In the genomic region with DNA sequence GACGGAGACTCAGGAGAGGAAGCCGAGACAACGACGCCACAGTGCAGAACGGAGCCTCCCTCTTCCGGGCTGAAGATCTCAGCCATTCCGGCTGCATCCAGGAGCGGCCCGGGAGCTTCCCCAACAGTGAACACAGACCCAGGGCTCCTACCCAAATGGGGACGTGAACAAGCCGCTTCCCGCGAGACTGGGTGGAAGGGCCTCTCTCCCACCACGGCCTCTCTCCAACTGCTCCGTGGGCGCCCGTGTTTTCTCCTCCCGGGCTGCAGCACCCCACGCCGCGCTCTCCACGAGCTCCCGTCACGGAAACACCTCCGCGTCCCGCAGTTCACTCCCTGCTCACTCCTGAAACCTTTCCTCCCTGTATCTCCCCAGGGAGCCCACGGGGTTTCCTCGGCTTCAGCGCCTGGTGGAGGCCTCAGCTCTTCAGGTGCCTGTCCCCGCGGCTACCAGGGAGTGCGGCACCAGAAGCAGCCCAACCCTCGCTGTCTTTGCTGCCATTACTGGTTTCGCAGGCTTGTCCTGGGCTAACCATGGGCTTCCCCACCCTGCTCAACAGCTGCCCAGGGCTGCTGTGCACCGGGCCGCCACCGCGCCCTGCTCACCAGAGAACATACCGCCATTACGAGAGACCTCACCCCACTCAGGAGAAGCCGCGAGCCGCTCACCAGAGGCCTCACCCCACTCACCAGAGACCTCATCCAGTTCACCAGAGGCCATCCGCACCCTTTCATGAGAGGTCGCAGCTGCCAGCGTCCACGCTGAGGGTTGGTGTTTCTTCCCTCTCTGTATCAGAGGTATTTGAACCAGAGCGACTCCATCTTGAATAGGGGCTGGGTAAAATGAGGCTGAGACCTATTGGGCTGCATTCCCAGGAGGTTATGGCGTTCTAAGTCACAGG, we compare ENCODE assay signal across 1 cellular context.
A peak's percentile ranks its signal among the peaks of the same experiment; 100 is the strongest.
TF ChIP-seq lines count a peak whose summit lies in the region.

No MANE protein-coding gene starts in this region.

TF ChIP-seq in K562, 482 proteins besides CTCF, POLR2A, EP300 and RAD21 (continued from another document and continues in another):
- TF ChIP-seq DDX20 (tag; IDR thresholded peaks at IDR 0.05; ENCODE audit: low read depth) (peak; percentile 98), ZNF764 (CRISPR knock-in tag; IDR thresholded peaks at IDR 0.05; ENCODE audit: low read depth) (peak; percentile 35; the same call in 1 of the 2 replicates), DPF2 (IDR thresholded peaks at IDR 0.05) (no peak), RCOR1 (IDR thresholded peaks at IDR 0.05; ENCODE audit: borderline replicate concordance in 1 of 2, low read depth in 2 of 2, low read length in 2 of 2) (no peak), ZNF561 (CRISPR knock-in tag; conservative IDR thresholded peaks at IDR 0.05) (peak; percentile 97), NFIX (CRISPR knock-in tag; IDR thresholded peaks at IDR 0.05; ENCODE audit: low read depth) (peak; percentile 68), ZNF311 (CRISPR knock-in tag; IDR thresholded peaks at IDR 0.05) (peak; percentile 100), ZNF121 (CRISPR knock-in tag; conservative IDR thresholded peaks at IDR 0.05) (no peak), BHLHE40 (IDR thresholded peaks at IDR 0.05; ENCODE audit: low read length) (no peak), MTA1 (IDR thresholded peaks at IDR 0.05; ENCODE audit: borderline replicate concordance) (no peak), PHB (CRISPR knock-in tag; IDR thresholded peaks at IDR 0.05) (0 out of 2 replicates have a peak, but pooled peaks have one; percentile 43), HSF4 (CRISPR knock-in tag; IDR thresholded peaks at IDR 0.05; ENCODE audit: borderline replicate concordance) (peak; percentile 98), SOX6 (IDR thresholded peaks at IDR 0.05) (no peak), NR2F6 (CRISPR knock-in tag; IDR thresholded peaks at IDR 0.05) (peak; percentile 99), ZNF324 (CRISPR knock-in tag; IDR thresholded peaks at IDR 0.05) (peak; percentile 98), FOXA1 (IDR thresholded peaks at IDR 0.05; ENCODE audit: borderline replicate concordance) (no peak), HDAC1 (IDR thresholded peaks at IDR 0.05) (0 out of 4 replicates have a peak, but pooled peaks of 1 of the 2 experiments have one; percentile 20), E2F3 (CRISPR knock-in tag; IDR thresholded peaks at IDR 0.05) (peak; percentile 100), ZBED1 (IDR thresholded peaks at IDR 0.05) (no peak), GATAD2A (IDR thresholded peaks at IDR 0.05) (no peak), TOE1 (IDR thresholded peaks at IDR 0.05; ENCODE audit: borderline replicate concordance) (no peak), TOE1 (CRISPR knock-in tag; IDR thresholded peaks at IDR 0.05; ENCODE audit: borderline replicate concordance, low read depth) (no peak), SMAD3 (CRISPR knock-in tag; conservative IDR thresholded peaks at IDR 0.05) (peak; percentile 99), ZKSCAN1 (IDR thresholded peaks at IDR 0.05; ENCODE audit: low read depth, low read length) (no peak)
- TF ChIP-seq, protein P1, sequence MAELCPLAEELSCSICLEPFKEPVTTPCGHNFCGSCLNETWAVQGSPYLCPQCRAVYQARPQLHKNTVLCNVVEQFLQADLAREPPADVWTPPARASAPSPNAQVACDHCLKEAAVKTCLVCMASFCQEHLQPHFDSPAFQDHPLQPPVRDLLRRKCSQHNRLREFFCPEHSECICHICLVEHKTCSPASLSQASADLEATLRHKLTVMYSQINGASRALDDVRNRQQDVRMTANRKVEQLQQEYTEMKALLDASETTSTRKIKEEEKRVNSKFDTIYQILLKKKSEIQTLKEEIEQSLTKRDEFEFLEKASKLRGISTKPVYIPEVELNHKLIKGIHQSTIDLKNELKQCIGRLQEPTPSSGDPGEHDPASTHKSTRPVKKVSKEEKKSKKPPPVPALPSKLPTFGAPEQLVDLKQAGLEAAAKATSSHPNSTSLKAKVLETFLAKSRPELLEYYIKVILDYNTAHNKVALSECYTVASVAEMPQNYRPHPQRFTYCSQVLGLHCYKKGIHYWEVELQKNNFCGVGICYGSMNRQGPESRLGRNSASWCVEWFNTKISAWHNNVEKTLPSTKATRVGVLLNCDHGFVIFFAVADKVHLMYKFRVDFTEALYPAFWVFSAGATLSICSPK (IDR thresholded peaks at IDR 0.05; ENCODE audit: borderline replicate concordance): no peak
- TF ChIP-seq, protein P2, sequence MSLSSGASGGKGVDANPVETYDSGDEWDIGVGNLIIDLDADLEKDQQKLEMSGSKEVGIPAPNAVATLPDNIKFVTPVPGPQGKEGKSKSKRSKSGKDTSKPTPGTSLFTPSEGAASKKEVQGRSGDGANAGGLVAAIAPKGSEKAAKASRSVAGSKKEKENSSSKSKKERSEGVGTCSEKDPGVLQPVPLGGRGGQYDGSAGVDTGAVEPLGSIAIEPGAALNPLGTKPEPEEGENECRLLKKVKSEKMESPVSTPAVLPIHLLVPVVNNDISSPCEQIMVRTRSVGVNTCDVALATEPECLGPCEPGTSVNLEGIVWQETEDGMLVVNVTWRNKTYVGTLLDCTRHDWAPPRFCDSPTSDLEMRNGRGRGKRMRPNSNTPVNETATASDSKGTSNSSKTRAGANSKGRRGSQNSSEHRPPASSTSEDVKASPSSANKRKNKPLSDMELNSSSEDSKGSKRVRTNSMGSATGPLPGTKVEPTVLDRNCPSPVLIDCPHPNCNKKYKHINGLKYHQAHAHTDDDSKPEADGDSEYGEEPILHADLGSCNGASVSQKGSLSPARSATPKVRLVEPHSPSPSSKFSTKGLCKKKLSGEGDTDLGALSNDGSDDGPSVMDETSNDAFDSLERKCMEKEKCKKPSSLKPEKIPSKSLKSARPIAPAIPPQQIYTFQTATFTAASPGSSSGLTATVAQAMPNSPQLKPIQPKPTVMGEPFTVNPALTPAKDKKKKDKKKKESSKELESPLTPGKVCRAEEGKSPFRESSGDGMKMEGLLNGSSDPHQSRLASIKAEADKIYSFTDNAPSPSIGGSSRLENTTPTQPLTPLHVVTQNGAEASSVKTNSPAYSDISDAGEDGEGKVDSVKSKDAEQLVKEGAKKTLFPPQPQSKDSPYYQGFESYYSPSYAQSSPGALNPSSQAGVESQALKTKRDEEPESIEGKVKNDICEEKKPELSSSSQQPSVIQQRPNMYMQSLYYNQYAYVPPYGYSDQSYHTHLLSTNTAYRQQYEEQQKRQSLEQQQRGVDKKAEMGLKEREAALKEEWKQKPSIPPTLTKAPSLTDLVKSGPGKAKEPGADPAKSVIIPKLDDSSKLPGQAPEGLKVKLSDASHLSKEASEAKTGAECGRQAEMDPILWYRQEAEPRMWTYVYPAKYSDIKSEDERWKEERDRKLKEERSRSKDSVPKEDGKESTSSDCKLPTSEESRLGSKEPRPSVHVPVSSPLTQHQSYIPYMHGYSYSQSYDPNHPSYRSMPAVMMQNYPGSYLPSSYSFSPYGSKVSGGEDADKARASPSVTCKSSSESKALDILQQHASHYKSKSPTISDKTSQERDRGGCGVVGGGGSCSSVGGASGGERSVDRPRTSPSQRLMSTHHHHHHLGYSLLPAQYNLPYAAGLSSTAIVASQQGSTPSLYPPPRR (CRISPR knock-in tag; IDR thresholded peaks at IDR 0.05; ENCODE audit: borderline replicate concordance): no peak
- TF ChIP-seq, protein P3, sequence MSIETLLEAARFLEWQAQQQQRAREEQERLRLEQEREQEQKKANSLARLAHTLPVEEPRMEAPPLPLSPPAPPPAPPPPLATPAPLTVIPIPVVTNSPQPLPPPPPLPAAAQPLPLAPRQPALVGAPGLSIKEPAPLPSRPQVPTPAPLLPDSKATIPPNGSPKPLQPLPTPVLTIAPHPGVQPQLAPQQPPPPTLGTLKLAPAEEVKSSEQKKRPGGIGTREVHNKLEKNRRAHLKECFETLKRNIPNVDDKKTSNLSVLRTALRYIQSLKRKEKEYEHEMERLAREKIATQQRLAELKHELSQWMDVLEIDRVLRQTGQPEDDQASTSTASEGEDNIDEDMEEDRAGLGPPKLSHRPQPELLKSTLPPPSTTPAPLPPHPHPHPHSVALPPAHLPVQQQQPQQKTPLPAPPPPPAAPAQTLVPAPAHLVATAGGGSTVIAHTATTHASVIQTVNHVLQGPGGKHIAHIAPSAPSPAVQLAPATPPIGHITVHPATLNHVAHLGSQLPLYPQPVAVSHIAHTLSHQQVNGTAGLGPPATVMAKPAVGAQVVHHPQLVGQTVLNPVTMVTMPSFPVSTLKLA (conservative IDR thresholded peaks at IDR 0.05): no peak
- TF ChIP-seq, protein P4, sequence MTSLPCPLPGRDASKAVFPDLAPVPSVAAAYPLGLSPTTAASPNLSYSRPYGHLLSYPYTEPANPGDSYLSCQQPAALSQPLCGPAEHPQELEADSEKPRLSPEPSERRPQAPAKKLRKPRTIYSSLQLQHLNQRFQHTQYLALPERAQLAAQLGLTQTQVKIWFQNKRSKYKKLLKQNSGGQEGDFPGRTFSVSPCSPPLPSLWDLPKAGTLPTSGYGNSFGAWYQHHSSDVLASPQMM (CRISPR knock-in tag; IDR thresholded peaks at IDR 0.05): peak; percentile 72; the same call in 1 of the 2 replicates
- TF ChIP-seq, protein P5, sequence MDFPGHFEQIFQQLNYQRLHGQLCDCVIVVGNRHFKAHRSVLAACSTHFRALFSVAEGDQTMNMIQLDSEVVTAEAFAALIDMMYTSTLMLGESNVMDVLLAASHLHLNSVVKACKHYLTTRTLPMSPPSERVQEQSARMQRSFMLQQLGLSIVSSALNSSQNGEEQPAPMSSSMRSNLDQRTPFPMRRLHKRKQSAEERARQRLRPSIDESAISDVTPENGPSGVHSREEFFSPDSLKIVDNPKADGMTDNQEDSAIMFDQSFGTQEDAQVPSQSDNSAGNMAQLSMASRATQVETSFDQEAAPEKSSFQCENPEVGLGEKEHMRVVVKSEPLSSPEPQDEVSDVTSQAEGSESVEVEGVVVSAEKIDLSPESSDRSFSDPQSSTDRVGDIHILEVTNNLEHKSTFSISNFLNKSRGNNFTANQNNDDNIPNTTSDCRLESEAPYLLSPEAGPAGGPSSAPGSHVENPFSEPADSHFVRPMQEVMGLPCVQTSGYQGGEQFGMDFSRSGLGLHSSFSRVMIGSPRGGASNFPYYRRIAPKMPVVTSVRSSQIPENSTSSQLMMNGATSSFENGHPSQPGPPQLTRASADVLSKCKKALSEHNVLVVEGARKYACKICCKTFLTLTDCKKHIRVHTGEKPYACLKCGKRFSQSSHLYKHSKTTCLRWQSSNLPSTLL (IDR thresholded peaks at IDR 0.05): no peak
- TF ChIP-seq, protein P6, sequence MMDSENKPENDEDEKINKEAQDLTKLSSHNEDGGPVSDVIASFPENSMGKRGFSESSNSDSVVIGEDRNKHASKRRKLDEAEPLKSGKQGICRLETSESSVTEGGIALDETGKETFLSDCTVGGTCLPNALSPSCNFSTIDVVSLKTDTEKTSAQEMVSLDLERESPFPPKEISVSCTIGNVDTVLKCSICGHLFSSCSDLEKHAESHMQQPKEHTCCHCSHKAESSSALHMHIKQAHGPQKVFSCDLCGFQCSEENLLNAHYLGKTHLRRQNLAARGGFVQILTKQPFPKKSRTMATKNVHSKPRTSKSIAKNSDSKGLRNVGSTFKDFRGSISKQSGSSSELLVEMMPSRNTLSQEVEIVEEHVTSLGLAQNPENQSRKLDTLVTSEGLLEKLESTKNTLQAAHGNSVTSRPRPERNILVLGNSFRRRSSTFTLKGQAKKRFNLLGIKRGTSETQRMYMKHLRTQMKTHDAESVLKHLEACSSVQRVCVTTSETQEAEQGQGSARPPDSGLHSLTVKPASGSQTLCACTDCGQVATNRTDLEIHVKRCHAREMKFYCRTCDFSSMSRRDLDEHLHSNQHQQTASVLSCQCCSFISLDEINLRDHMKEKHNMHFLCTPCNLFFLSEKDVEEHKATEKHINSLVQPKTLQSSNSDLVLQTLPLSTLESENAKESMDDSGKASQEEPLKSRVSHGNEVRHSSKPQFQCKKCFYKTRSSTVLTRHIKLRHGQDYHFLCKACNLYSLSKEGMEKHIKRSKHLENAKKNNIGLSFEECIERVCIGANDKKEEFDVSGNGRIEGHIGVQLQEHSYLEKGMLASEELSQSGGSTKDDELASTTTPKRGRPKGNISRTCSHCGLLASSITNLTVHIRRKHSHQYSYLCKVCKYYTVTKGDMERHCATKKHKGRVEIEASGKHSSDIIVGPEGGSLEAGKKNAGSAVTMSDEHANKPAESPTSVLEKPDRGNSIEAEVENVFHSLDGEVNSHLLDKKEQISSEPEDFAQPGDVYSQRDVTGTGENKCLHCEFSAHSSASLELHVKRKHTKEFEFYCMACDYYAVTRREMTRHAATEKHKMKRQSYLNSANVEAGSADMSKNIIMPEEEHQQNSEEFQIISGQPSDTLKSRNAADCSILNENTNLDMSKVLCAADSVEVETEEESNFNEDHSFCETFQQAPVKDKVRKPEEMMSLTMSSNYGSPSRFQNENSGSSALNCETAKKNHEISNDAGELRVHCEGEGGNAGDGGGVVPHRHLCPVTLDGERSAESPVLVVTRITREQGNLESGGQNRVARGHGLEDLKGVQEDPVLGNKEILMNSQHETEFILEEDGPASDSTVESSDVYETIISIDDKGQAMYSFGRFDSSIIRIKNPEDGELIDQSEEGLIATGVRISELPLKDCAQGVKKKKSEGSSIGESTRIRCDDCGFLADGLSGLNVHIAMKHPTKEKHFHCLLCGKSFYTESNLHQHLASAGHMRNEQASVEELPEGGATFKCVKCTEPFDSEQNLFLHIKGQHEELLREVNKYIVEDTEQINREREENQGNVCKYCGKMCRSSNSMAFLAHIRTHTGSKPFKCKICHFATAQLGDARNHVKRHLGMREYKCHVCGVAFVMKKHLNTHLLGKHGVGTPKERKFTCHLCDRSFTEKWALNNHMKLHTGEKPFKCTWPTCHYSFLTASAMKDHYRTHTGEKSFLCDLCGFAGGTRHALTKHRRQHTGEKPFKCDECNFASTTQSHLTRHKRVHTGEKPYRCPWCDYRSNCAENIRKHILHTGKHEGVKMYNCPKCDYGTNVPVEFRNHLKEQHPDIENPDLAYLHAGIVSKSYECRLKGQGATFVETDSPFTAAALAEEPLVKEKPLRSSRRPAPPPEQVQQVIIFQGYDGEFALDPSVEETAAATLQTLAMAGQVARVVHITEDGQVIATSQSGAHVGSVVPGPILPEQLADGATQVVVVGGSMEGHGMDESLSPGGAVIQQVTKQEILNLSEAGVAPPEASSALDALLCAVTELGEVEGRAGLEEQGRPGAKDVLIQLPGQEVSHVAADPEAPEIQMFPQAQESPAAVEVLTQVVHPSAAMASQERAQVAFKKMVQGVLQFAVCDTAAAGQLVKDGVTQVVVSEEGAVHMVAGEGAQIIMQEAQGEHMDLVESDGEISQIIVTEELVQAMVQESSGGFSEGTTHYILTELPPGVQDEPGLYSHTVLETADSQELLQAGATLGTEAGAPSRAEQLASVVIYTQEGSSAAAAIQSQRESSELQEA (IDR thresholded peaks at IDR 0.05; ENCODE audit: low read depth): no peak
